In the genomic region with DNA sequence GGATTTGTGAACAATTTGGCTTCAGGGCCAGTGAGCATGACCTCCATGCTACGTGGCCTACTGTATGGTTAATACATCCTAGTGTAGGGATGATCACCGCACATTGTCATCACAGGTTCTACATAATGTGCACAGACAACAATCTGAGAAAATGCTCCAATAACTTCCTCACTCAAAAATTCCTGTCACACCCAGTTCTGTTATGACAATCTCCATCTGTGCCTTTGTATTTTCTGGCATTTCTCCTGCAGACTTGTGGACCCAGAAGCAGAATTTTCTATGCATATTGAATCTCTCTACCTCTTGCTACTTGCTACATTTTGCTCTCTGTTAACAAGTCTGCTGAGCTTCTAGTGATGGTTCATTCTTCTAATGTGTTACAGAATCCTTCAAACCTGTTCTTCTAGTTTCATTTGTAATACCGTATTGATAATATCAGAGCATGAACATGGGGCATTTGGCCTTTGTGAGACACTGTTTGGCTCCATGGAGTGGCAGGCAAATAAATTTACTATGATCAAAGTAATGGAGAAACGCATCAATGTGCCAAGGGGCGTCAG, we compare ENCODE assay signal across 19 cellular contexts.
"Had no signal": no experiment of that assay in that cellular context is flagged by ENCODE, and none has a peak within 500 bp of the region (broad histone marks: within the 10 kb centered on the region; RNA-seq: fewer than 3 reads in every experiment).

No MANE protein-coding gene starts in this region.

- H3K4me3 Mint-ChIP-seq: activated CD4-positive, alpha-beta memory T cell treated with anti-CD3 and anti-CD28 coated beads for 36 hours; activated CD4-positive, alpha-beta T cell treated with anti-CD3 and anti-CD28 coated beads for 36 hours; activated CD8-positive, alpha-beta memory T cell treated with anti-CD3 and anti-CD28 coated beads, Interleukin-2, amount 10 ng/mL, durations not matched to agents 7 days and 5 days; natural killer cell treated with Interleukin-12 subunit alpha and Interleukin-12 subunit beta and Interleukin-15 and Interleukin-18, amount 100 ng/mL, for 72 hours; stimulated activated effector memory CD8-positive, alpha-beta T cell treated with anti-CD3 and anti-CD28 coated beads, Interleukin-12 subunit alpha, Interleukin-12 subunit beta, amount 100 ng/mL, for 72 hours had no signal

- H3K27ac Mint-ChIP-seq: activated CD4-positive, alpha-beta memory T cell treated with anti-CD3 and anti-CD28 coated beads for 36 hours; activated CD4-positive, alpha-beta T cell treated with anti-CD3 and anti-CD28 coated beads for 36 hours; activated CD8-positive, alpha-beta memory T cell treated with anti-CD3 and anti-CD28 coated beads, Interleukin-2, amount 10 ng/mL, durations not matched to agents 7 days and 5 days; natural killer cell treated with Interleukin-12 subunit alpha and Interleukin-12 subunit beta and Interleukin-15 and Interleukin-18, amount 100 ng/mL, for 72 hours; stimulated activated effector memory CD8-positive, alpha-beta T cell treated with anti-CD3 and anti-CD28 coated beads, Interleukin-12 subunit alpha, Interleukin-12 subunit beta, amount 100 ng/mL, for 72 hours had no signal

- H3K36me3 Mint-ChIP-seq: activated CD4-positive, alpha-beta memory T cell treated with anti-CD3 and anti-CD28 coated beads for 36 hours; activated CD8-positive, alpha-beta memory T cell treated with anti-CD3 and anti-CD28 coated beads, Interleukin-2, amount 10 ng/mL, durations not matched to agents 7 days and 5 days; natural killer cell treated with Interleukin-12 subunit alpha and Interleukin-12 subunit beta and Interleukin-15 and Interleukin-18, amount 100 ng/mL, for 72 hours; stimulated activated effector memory CD8-positive, alpha-beta T cell treated with anti-CD3 and anti-CD28 coated beads, Interleukin-12 subunit alpha, Interleukin-12 subunit beta, amount 100 ng/mL, for 72 hours had no signal

- H3K4me3 ChIP-seq: adrenal gland, cardiac muscle cell had no signal

- H3K9me3 Mint-ChIP-seq: activated CD4-positive, alpha-beta memory T cell treated with anti-CD3 and anti-CD28 coated beads for 36 hours; natural killer cell treated with Interleukin-12 subunit alpha and Interleukin-12 subunit beta and Interleukin-15 and Interleukin-18, amount 100 ng/mL, for 72 hours; stimulated activated effector memory CD8-positive, alpha-beta T cell treated with anti-CD3 and anti-CD28 coated beads, Interleukin-12 subunit alpha, Interleukin-12 subunit beta, amount 100 ng/mL, for 72 hours had no signal

- H3K4me1 Mint-ChIP-seq: activated CD4-positive, alpha-beta T cell treated with anti-CD3 and anti-CD28 coated beads for 36 hours; activated CD8-positive, alpha-beta memory T cell treated with anti-CD3 and anti-CD28 coated beads, Interleukin-2, amount 10 ng/mL, durations not matched to agents 7 days and 5 days; stimulated activated effector memory CD8-positive, alpha-beta T cell treated with anti-CD3 and anti-CD28 coated beads, Interleukin-12 subunit alpha, Interleukin-12 subunit beta, amount 100 ng/mL, for 72 hours had no signal

- ATAC-seq: activated CD4-positive, alpha-beta T cell treated with anti-CD3 and anti-CD28 coated beads for 36 hours; activated CD8-positive, alpha-beta memory T cell treated with anti-CD3 and anti-CD28 coated beads, Interleukin-2, amount 10 ng/mL, durations not matched to agents 7 days and 5 days; esophagus mucosa; left ventricle myocardium superior; natural killer cell treated with Interleukin-12 subunit alpha and Interleukin-12 subunit beta and Interleukin-15 and Interleukin-18, amount 100 ng/mL, for 72 hours; stimulated activated effector memory CD8-positive, alpha-beta T cell treated with anti-CD3 and anti-CD28 coated beads, Interleukin-12 subunit alpha, Interleukin-12 subunit beta, amount 100 ng/mL, for 72 hours had no signal

- H3K27me3 Mint-ChIP-seq: activated CD4-positive, alpha-beta memory T cell treated with anti-CD3 and anti-CD28 coated beads for 36 hours; activated CD8-positive, alpha-beta memory T cell treated with anti-CD3 and anti-CD28 coated beads, Interleukin-2, amount 10 ng/mL, durations not matched to agents 7 days and 5 days had no signal

- DNase-seq: activated CD4-positive, alpha-beta memory T cell treated with anti-CD3 and anti-CD28 coated beads for 36 hours; activated CD4-positive, alpha-beta T cell treated with anti-CD3 and anti-CD28 coated beads for 36 hours; activated CD8-positive, alpha-beta memory T cell treated with anti-CD3 and anti-CD28 coated beads, Interleukin-2, amount 10 ng/mL, durations not matched to agents 7 days and 5 days; activated effector memory CD4-positive, alpha-beta T cell treated with Interleukin-2 at 50 U/mL for 16 hours; activated naive CD4-positive, alpha-beta T cell treated with anti-CD3 and anti-CD28 coated beads, Interleukin-2, amount 50 U/mL, for 16 hours; activated T-cell treated with anti-CD3 and anti-CD28 coated beads, Interleukin-2, amount 50 U/mL, for 1 hour; adrenal gland; foreskin fibroblast; glutamatergic neuron; hypothalamus; kidney glomerular epithelial cell; left ventricle myocardium superior; mesendoderm; stimulated activated CD4-positive, alpha-beta T cell treated with anti-CD3 and anti-CD28 coated beads, Interleukin-12 subunit alpha, Interleukin-12 subunit beta, amount 100 ng/mL, for 4 hours; stimulated activated CD4-positive, alpha-beta T cell treated with anti-CD3 and anti-CD28 coated beads, Interleukin-2, amount 100 ng/mL, for 24 hours had no signal
